In the genomic region with DNA sequence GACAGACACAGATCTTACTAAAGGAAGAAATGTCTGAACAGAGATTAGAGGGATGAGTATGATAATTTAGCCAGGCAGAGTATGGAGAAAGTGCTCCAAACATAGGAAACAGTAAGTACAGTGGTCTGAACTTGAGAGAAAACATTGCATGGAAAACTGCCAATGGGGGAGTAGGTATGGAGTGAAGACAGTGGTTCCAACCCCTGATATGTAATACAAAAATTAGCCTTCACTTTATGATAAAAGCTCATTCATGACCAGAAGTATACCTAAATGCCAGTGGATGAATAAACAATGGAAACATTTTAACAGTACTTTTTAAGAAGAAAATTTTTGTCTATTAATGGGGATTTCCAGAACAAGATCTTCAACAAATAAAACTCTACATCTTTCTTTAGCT, we compare ENCODE assay signal across 29 cellular contexts.
"Had no signal": no experiment of that assay in that cellular context is flagged by ENCODE, and none has a peak within 500 bp of the region (broad histone marks: within the 10 kb centered on the region; RNA-seq: fewer than 3 reads in every experiment).

No MANE protein-coding gene starts in this region.

- H3K4me1 ChIP-seq: left lung, lower lobe of right lung, pancreas, prostate gland, stomach, testis, thyroid gland, transverse colon, upper lobe of right lung had no signal

- H3K4me3 ChIP-seq: left lung, lower lobe of right lung, pancreas, prostate gland, skin epidermis, stomach, testis, thyroid gland, transverse colon, upper lobe of right lung had no signal

- H3K36me3 ChIP-seq: left lung, lower lobe of right lung, pancreas, prostate gland, stomach, thyroid gland, transverse colon, upper lobe of right lung had no signal

- H3K27me3 Mint-ChIP-seq: naive thymus-derived CD8-positive, alpha-beta T cell; stimulated activated naive B cell treated with anti-CD40 and anti-IgM and Interleukin-4, amounts not matched to agents 10 μg/mL and 1 μg/mL and 100 μg/mL, for 72 hours had no signal

- H3K27ac Mint-ChIP-seq: immature natural killer cell; naive thymus-derived CD8-positive, alpha-beta T cell; nephron; stimulated activated naive B cell treated with anti-CD40 and anti-IgM and Interleukin-4, amounts not matched to agents 10 μg/mL and 1 μg/mL and 100 μg/mL, for 72 hours had no signal

- H3K4me3 Mint-ChIP-seq: immature natural killer cell; naive thymus-derived CD8-positive, alpha-beta T cell; nephron; neural crest cell; stimulated activated naive B cell treated with anti-CD40 and anti-IgM and Interleukin-4, amounts not matched to agents 10 μg/mL and 1 μg/mL and 100 μg/mL, for 72 hours had no signal

- H3K4me1 Mint-ChIP-seq: immature natural killer cell; naive thymus-derived CD8-positive, alpha-beta T cell; nephron; neural crest cell; stimulated activated naive B cell treated with anti-CD40 and anti-IgM and Interleukin-4, amounts not matched to agents 10 μg/mL and 1 μg/mL and 100 μg/mL, for 72 hours had no signal

- DNase-seq: immature natural killer cell; kidney; left colon; left lung; lower lobe of right lung; mammary epithelial cell; mesenchymal stem cell; naive thymus-derived CD8-positive, alpha-beta T cell; nucleus accumbens; pancreas; posterior cingulate gyrus; retina; right cardiac atrium; stimulated activated CD4-positive, alpha-beta T cell treated with anti-CD3 and anti-CD28 coated beads, Interleukin-12 subunit alpha, Interleukin-12 subunit beta, amount 100 ng/mL, for 4 hours; stimulated activated CD4-positive, alpha-beta T cell treated with anti-CD3 and anti-CD28 coated beads, Interleukin-15, amount 100 ng/mL, for 24 hours; stimulated activated CD4-positive, alpha-beta T cell treated with anti-CD3 and anti-CD28 coated beads, Interleukin-2, amount 100 ng/mL, for 24 hours; stimulated activated CD4-positive, alpha-beta T cell treated with anti-CD3 and anti-CD28 coated beads, Interleukin-4, amount 100 ng/mL, for 1 hour; stimulated activated naive B cell treated with anti-CD40 and anti-IgM and Interleukin-4, amounts not matched to agents 10 μg/mL and 1 μg/mL and 100 μg/mL, for 72 hours; stimulated activated naive CD8-positive, alpha-beta T cell treated with anti-CD3 and anti-CD28 coated beads, Interleukin-15, Interleukin-2, amounts not matched to agents 100 U/mL and 50 U/mL, for 24 hours; stomach; testis; thyroid gland; transverse colon; upper lobe of right lung had no signal

- H3K9me3 Mint-ChIP-seq: naive thymus-derived CD8-positive, alpha-beta T cell; nephron; neural crest cell; stimulated activated naive B cell treated with anti-CD40 and anti-IgM and Interleukin-4, amounts not matched to agents 10 μg/mL and 1 μg/mL and 100 μg/mL, for 72 hours had no signal

- H3K9me3 ChIP-seq: left lung, lower lobe of right lung, pancreas, prostate gland, stomach, testis, thyroid gland, transverse colon, upper lobe of right lung had no signal

- H3K27me3 ChIP-seq: left lung, pancreas, stomach, testis, thyroid gland, transverse colon, upper lobe of right lung had no signal

- H3K36me3 Mint-ChIP-seq: naive thymus-derived CD8-positive, alpha-beta T cell; stimulated activated naive B cell treated with anti-CD40 and anti-IgM and Interleukin-4, amounts not matched to agents 10 μg/mL and 1 μg/mL and 100 μg/mL, for 72 hours had no signal

- H3K27ac ChIP-seq: left lung, lower lobe of right lung, pancreas, prostate gland, skin epidermis, stomach, testis, thyroid gland, transverse colon, upper lobe of right lung had no signal

- ATAC-seq: left colon; left lung; lower lobe of right lung; naive thymus-derived CD8-positive, alpha-beta T cell; pancreas; right cardiac atrium; sciatic nerve; stimulated activated naive B cell treated with anti-CD40 and anti-IgM and Interleukin-4, amounts not matched to agents 10 μg/mL and 1 μg/mL and 100 μg/mL, for 72 hours; stimulated activated naive CD8-positive, alpha-beta T cell treated with anti-CD3 and anti-CD28 coated beads, Interleukin-15, Interleukin-2, amounts not matched to agents 100 U/mL and 50 U/mL, for 24 hours; upper lobe of right lung had no signal
